ENCODE assay signal across 22 cellular contexts in the genomic region with DNA sequence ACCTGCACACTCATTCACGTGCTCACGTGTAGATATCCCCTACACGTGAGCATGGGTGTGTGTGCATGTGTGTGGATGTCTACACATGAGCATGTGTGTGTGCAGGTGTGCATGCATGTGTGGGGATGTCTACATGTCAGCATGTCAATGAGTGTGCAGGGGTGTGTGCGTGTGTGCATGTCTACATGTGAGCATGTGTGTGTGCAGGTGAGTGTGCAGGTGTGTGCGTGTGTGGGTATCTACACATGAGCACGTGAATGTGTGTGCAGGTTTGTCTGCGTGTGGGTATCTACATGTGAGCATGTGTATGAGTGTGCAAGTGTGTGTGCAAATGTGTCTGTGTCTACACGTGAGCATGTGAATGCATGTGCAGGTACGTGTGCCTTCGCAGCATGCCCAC.
DNase-seq lines count a peak whose midpoint lies in the region; ATAC-seq and TF ChIP-seq lines count a peak whose summit lies in the region.
"Had no signal": no experiment of that assay in that cellular context is flagged by ENCODE, and none has a peak within 500 bp of the region (broad histone marks: within the 10 kb centered on the region; RNA-seq: fewer than 3 reads in every experiment).

No MANE protein-coding gene starts in this region.

- peak; percentile 43 for DNase-seq in cardiac septum (ENCODE audit: low spot score)
- DNase-seq in Right ventricle myocardium superior, result no peak
- peak; percentile 25 for DNase-seq in ecto neural progenitor cell (ENCODE audit: low spot score)
- DNase-seq in islet precursor cell, result peak; percentile 19
- DNase-seq in osteocyte (ENCODE audit: extremely low spot score, unreplicated experiment), result peak; percentile 30
- DNase-seq in activated CD4-positive, alpha-beta T cell treated with anti-CD3 and anti-CD28 coated beads for 1 hour, result no peak
- DNase-seq in NCI-H1694 treated with DMSO at 0.1 percent for 48 hours (lab: John Stamatoyannopoulos, UW), result no peak
- DNase-seq: 8988T, ACHN, Calu3, DMS79 treated with DMSO at 0.1 percent for 48 hours, GM23248, HFFc6, NCI-H1048, NCI-H1417 treated with DMSO at 0.1 percent for 48 hours, NCI-H187 treated with DMSO at 0.1 percent for 48 hours, NCI-H446, NCI-H524 treated with DMSO at 0.1 percent for 48 hours, NCI-H774, SK-N-SH had no signal

- intact Hi-C loops in cardiac septum (cut with DNase I), result no loop called here
- intact Hi-C loops in Right ventricle myocardium superior (cut with DNase I), result no loop called here

- H3K36me3 Mint-ChIP-seq in osteocyte (ENCODE audit: unreplicated experiment), result no peaks in the 10 kb centered on the region

- H3K4me1 Mint-ChIP-seq in osteocyte (ENCODE audit: unreplicated experiment), result no peaks in the 10 kb centered on the region
- H3K4me1 Mint-ChIP-seq: IgD-negative memory B cell had no signal

- H3K9me3 Mint-ChIP-seq in osteocyte (ENCODE audit: unreplicated experiment), result peaks cover 38% of the 10 kb centered on the region

- ATAC-seq in Right ventricle myocardium superior (ENCODE audit: poor library complexity), result no peak
- no peak for ATAC-seq in HG02973 (IDR thresholded peaks at IDR 0.05; ENCODE audit: unreplicated experiment)

- H3K27me3 Mint-ChIP-seq in osteocyte (ENCODE audit: unreplicated experiment), result no peaks in the 10 kb centered on the region

- no peak overlapping the region for H3K4me3 Mint-ChIP-seq in osteocyte (ENCODE audit: unreplicated experiment)
- H3K4me3 Mint-ChIP-seq: HFFc6, IgD-negative memory B cell had no signal

- no peak for TF ChIP-seq CTCF in osteocyte (IDR thresholded peaks at IDR 0.05)

- no peak overlapping the region for H3K27ac Mint-ChIP-seq in osteocyte (ENCODE audit: unreplicated experiment)
- H3K27ac Mint-ChIP-seq: HFFc6 had no signal

Comparison
In these comparisons a context has a peak if more than half of its experiments do, and no peak if none do; other contexts are left out.
1. DNase-seq: peak in cardiac septum (single experiment), ecto neural progenitor cell (single experiment), islet precursor cell (single experiment) and osteocyte (single experiment); none in Right ventricle myocardium superior (single experiment), activated CD4-positive, alpha-beta T cell treated with anti-CD3 and anti-CD28 coated beads for 1 hour (single experiment) and NCI-H1694 treated with DMSO at 0.1 percent for 48 hours (single experiment).